ENCODE assay signal across 1 cellular context in the genomic region with DNA sequence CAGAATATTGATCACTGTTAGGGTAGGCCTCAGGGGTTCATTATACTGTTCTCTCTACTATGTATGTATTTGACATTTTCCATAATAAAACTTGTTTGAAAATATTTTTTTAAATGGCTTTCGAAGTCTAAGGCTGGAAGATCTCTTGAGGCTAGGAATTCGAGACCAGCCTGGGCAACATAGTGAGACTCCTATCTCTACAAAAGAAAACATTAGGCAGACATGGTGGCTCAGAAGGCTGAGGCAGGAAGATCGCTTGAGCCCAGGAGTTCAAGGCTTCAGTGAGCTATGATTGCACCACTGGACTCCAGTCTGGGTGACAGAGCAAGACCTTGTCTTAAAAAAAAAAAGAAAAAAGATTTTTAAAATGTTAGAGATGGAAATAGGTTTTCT.
TF ChIP-seq lines count a peak whose summit lies in the region.

No MANE protein-coding gene starts in this region.

TF ChIP-seq in HepG2, 621 proteins besides CTCF, POLR2A, EP300 and RAD21 (continued from another document):
- no peak for TF ChIP-seq ZSCAN22 (CRISPR knock-in tag; IDR thresholded peaks at IDR 0.05)
- TF ChIP-seq ZFP37 (CRISPR knock-in tag; IDR thresholded peaks at IDR 0.05; ENCODE audit: borderline replicate concordance): no peak
- no peak for TF ChIP-seq TSC22D2 (CRISPR knock-in tag; IDR thresholded peaks at IDR 0.05; ENCODE audit: borderline replicate concordance)
- peak; percentile 8; the same call in 1 of the 2 replicates for TF ChIP-seq CEBPB (IDR thresholded peaks at IDR 0.05; ENCODE audit: borderline replicate concordance, low read depth, low read length)
- no peak for TF ChIP-seq STAT5B (CRISPR knock-in tag; IDR thresholded peaks at IDR 0.05)
- TF ChIP-seq NR2F1 (CRISPR knock-in tag; IDR thresholded peaks at IDR 0.05): 0 out of 4 replicates have a peak, but pooled peaks of 1 of the 2 experiments have one; percentile 1
- TF ChIP-seq ZMYM2 (CRISPR knock-in tag; IDR thresholded peaks at IDR 0.05): no peak
- TF ChIP-seq ZNF598 (CRISPR knock-in tag; IDR thresholded peaks at IDR 0.05; ENCODE audit: borderline replicate concordance): no peak
- no peak for TF ChIP-seq KAT7 (CRISPR knock-in tag; IDR thresholded peaks at IDR 0.05; ENCODE audit: borderline replicate concordance)
- no peak for TF ChIP-seq KLF15 (CRISPR knock-in tag; IDR thresholded peaks at IDR 0.05; ENCODE audit: borderline replicate concordance)
- TF ChIP-seq ZNF234 (CRISPR knock-in tag; conservative IDR thresholded peaks at IDR 0.05): no peak
- no peak for TF ChIP-seq ZNF317 (CRISPR knock-in tag; IDR thresholded peaks at IDR 0.05)
- TF ChIP-seq ELF4 (CRISPR knock-in tag; IDR thresholded peaks at IDR 0.05; ENCODE audit: borderline replicate concordance): peak; percentile 8; the same call in 1 of the 2 replicates
- TF ChIP-seq SOX13 (IDR thresholded peaks at IDR 0.05): no peak
- 0 out of 4 replicates have a peak, but pooled peaks of 1 of the 2 experiments have one; percentile 13 for TF ChIP-seq SOX13 (CRISPR knock-in tag; conservative IDR thresholded peaks at IDR 0.05 in 1 of 2, IDR thresholded peaks at IDR 0.05 in 1 of 2)
- TF ChIP-seq ZNF550 (CRISPR knock-in tag; IDR thresholded peaks at IDR 0.05; ENCODE audit: borderline replicate concordance): no peak
- TF ChIP-seq NFIB (CRISPR knock-in tag; IDR thresholded peaks at IDR 0.05; ENCODE audit: borderline replicate concordance): no peak
- 0 out of 2 replicates have a peak, but pooled peaks have one; percentile 2 for TF ChIP-seq SMC3 (IDR thresholded peaks at IDR 0.05; ENCODE audit: low read length)
- TF ChIP-seq CEBPG (CRISPR knock-in tag; IDR thresholded peaks at IDR 0.05): peak; percentile 26
- TF ChIP-seq ZNF775 (CRISPR knock-in tag; IDR thresholded peaks at IDR 0.05; ENCODE audit: borderline replicate concordance): no peak
- no peak for TF ChIP-seq KLF9 (CRISPR knock-in tag; IDR thresholded peaks at IDR 0.05; ENCODE audit: low read depth)
- TF ChIP-seq SMAD1 (CRISPR knock-in tag; IDR thresholded peaks at IDR 0.05; ENCODE audit: borderline replicate concordance, low read depth): no peak
- no peak for TF ChIP-seq YEATS4 (CRISPR knock-in tag; IDR thresholded peaks at IDR 0.05; ENCODE audit: borderline replicate concordance)
- TF ChIP-seq KAT8 (CRISPR knock-in tag; IDR thresholded peaks at IDR 0.05): no peak
- no peak for TF ChIP-seq ZBTB10 (CRISPR knock-in tag; IDR thresholded peaks at IDR 0.05; ENCODE audit: borderline replicate concordance)
- no peak for TF ChIP-seq TBX3 (IDR thresholded peaks at IDR 0.05; ENCODE audit: borderline replicate concordance)
- TF ChIP-seq ZNF816 (CRISPR knock-in tag; IDR thresholded peaks at IDR 0.05; ENCODE audit: borderline replicate concordance): no peak
- TF ChIP-seq MXD1 (CRISPR knock-in tag; IDR thresholded peaks at IDR 0.05): no peak
- TF ChIP-seq PTBP1 (IDR thresholded peaks at IDR 0.05; ENCODE audit: low read depth, low read length, poor library complexity, severe bottlenecking): no peak
- TF ChIP-seq, protein P1, sequence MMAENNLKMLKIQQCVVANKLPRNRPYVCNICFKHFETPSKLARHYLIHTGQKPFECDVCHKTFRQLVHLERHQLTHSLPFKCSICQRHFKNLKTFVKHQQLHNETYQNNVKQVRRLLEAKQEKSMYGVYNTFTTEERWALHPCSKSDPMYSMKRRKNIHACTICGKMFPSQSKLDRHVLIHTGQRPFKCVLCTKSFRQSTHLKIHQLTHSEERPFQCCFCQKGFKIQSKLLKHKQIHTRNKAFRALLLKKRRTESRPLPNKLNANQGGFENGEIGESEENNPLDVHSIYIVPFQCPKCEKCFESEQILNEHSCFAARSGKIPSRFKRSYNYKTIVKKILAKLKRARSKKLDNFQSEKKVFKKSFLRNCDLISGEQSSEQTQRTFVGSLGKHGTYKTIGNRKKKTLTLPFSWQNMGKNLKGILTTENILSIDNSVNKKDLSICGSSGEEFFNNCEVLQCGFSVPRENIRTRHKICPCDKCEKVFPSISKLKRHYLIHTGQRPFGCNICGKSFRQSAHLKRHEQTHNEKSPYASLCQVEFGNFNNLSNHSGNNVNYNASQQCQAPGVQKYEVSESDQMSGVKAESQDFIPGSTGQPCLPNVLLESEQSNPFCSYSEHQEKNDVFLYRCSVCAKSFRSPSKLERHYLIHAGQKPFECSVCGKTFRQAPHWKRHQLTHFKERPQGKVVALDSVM (CRISPR knock-in tag; IDR thresholded peaks at IDR 0.05): no peak
- TF ChIP-seq MYNN (CRISPR knock-in tag; IDR thresholded peaks at IDR 0.05; ENCODE audit: low read depth): no peak
- TF ChIP-seq ZNF329 (CRISPR knock-in tag; IDR thresholded peaks at IDR 0.05; ENCODE audit: low read depth): no peak
- no peak for TF ChIP-seq RBFOX2 (IDR thresholded peaks at IDR 0.05; ENCODE audit: low read depth, low read length)
- TF ChIP-seq, protein P2, sequence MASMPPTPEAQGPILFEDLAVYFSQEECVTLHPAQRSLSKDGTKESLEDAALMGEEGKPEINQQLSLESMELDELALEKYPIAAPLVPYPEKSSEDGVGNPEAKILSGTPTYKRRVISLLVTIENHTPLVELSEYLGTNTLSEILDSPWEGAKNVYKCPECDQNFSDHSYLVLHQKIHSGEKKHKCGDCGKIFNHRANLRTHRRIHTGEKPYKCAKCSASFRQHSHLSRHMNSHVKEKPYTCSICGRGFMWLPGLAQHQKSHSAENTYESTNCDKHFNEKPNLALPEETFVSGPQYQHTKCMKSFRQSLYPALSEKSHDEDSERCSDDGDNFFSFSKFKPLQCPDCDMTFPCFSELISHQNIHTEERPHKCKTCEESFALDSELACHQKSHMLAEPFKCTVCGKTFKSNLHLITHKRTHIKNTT (CRISPR knock-in tag; IDR thresholded peaks at IDR 0.05): no peak
- TF ChIP-seq TOPORS (CRISPR knock-in tag; IDR thresholded peaks at IDR 0.05): no peak
